8 cellular contexts compared by ENCODE assay signal in the genomic region with DNA sequence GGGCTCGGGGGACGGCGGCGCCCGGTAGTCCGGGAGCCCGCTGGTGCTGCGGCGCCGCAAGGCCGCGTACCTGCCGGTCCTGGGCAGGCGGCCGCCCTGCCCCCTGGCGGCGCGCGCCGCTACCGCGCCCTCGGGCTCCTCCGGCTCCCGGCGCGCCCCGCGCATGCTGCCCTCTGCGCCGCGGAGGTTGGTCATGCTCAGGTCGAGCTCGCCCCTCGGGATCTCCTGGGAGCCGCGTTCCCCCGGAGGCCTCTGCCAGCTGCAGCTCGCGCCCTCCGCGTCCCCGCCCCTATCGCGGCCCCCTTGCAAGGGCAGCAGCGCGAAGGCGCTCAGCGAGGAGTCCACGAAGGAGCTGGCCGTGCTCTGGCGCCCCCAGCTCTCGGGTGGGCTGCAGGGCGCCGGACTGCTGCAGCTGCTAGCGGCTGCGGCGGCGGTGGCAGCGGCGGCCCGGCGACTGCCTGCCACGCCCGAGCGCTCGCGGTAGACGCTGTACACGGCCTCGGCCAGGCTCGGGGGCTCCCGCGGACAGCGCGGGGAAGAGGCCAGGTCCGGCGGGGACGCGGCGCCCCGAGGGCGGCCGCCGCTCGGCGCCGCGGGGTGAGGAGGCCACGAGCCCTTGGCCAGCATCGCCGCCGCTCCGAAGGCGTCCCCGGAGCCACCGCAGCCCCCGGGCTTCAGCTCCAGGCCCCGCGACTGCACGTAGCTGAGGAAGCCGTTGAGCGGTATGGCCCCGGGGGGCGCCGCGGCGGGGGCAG. TPM values are rescaled to one million over a fixed set of nuclear protein-coding genes. Genes with fewer than 3 reads are reported as not detected.
DNase-seq lines count a peak whose midpoint lies in the region; ATAC-seq, FAIRE-seq and TF ChIP-seq lines count a peak whose summit lies in the region.
"Had no signal": no experiment of that assay in that cellular context is flagged by ENCODE, and none has a peak within 500 bp of the region (broad histone marks: within the 10 kb centered on the region; RNA-seq: fewer than 3 reads in every experiment).

No MANE protein-coding gene starts in this region.

- H3K4me3 Mint-ChIP-seq in natural killer cell, result no peak overlapping the region

- peak; percentile 76 for ATAC-seq in GM19023 (IDR thresholded peaks at IDR 0.05; ENCODE audit: unreplicated experiment)
- ATAC-seq in HG02798 (IDR thresholded peaks at IDR 0.05; ENCODE audit: poor library complexity, unreplicated experiment), result peak; percentile 73
- peak; percentile 79 to 88 (median 87) for ATAC-seq in natural killer cell

- peak; percentile 65 for TF ChIP-seq CTCF in natural killer cell (IDR thresholded peaks at IDR 0.05)

- H3K36me3 Mint-ChIP-seq in natural killer cell, result no peaks in the 10 kb centered on the region

- H3K4me3 ChIP-seq in esophagus (ENCODE audit: low read depth in 1 of 2, low read length in 2 of 2), result peak overlapping the region; percentile 46 to 50

- FAIRE-seq in urothelium cell line (lab: Jason Lieb, UNC), result no peak

- H3K36me3 ChIP-seq in esophagus (ENCODE audit: control insufficient read depth in 2 of 2, insufficient read depth in 2 of 2, low read length in 1 of 2), result no peaks in the 10 kb centered on the region

- H3K4me1 ChIP-seq in esophagus (ENCODE audit: control insufficient read depth in 2 of 2, insufficient read depth in 2 of 2, low read length in 1 of 2), result peaks cover 7 to 15% of the 10 kb centered on the region in 2 donors

- H3K27me3 Mint-ChIP-seq in natural killer cell (ENCODE audit: low read depth in 2 of 2), result peaks cover 46 to 56% of the 10 kb centered on the region in 2 donors

- no peak overlapping the region for H3K27ac Mint-ChIP-seq in natural killer cell

- peaks cover 0 to 7% of the 10 kb centered on the region in 2 donors for H3K4me1 Mint-ChIP-seq in natural killer cell

- H3K27me3 ChIP-seq in esophagus (ENCODE audit: control insufficient read depth in 1 of 2, insufficient read depth in 2 of 2, low read length in 2 of 2), result peaks cover 7 to 26% of the 10 kb centered on the region in 2 donors

- no peak overlapping the region for H3K27ac ChIP-seq in esophagus (ENCODE audit: low read depth in 2 of 2, low read length in 1 of 2)

- H3K9me3 Mint-ChIP-seq in natural killer cell, result no peaks in the 10 kb centered on the region

- WGBS in esophagus, 2 donors, result 3% methylated on average over 63 to 108 of the region's 108 CpGs

- intact Hi-C loops in natural killer cell (cut with micrococcal nuclease), result no loop called here

- H3K9me3 ChIP-seq in esophagus (ENCODE audit: control insufficient read depth in 2 of 2, insufficient read depth in 1 of 2, low read depth in 1 of 2, low read length in 1 of 2), result peaks cover 0 to 2% of the 10 kb centered on the region in 2 donors

- peak; percentile 13 for DNase-seq in SK-N-DZ (ENCODE audit: low spot score)
- DNase-seq in natural killer cell, result peak; percentile 26
- DNase-seq in urothelium cell line (ENCODE audit: low spot score), result peak; percentile 75
- DNase-seq in NCI-H2029 (lab: John Stamatoyannopoulos, UW), result no peak

RNA-seq across cellular contexts. Expression of a gene that starts 4.5 kb away (rescaled TPM):
- 0.93 and 1.7 TPM in 2 replicates for polyA plus RNA-seq in SK-N-DZ (2014; cell fraction: cytosol; rRNA removed)
- 1.2 and 2.1 TPM in 2 replicates for polyA plus RNA-seq in SK-N-DZ (2014; cell fraction: nucleus; rRNA removed)
- under 1 TPM in 1 of 2 donors, not detected in 1; 0.01 TPM for polyA plus RNA-seq in esophagus
- total RNA-seq in natural killer cell, result not detected
- total RNA-seq: pulmonary artery endothelial cell had no signal
